Comparison of ENCODE assay signal across 1 cellular context in the genomic region with DNA sequence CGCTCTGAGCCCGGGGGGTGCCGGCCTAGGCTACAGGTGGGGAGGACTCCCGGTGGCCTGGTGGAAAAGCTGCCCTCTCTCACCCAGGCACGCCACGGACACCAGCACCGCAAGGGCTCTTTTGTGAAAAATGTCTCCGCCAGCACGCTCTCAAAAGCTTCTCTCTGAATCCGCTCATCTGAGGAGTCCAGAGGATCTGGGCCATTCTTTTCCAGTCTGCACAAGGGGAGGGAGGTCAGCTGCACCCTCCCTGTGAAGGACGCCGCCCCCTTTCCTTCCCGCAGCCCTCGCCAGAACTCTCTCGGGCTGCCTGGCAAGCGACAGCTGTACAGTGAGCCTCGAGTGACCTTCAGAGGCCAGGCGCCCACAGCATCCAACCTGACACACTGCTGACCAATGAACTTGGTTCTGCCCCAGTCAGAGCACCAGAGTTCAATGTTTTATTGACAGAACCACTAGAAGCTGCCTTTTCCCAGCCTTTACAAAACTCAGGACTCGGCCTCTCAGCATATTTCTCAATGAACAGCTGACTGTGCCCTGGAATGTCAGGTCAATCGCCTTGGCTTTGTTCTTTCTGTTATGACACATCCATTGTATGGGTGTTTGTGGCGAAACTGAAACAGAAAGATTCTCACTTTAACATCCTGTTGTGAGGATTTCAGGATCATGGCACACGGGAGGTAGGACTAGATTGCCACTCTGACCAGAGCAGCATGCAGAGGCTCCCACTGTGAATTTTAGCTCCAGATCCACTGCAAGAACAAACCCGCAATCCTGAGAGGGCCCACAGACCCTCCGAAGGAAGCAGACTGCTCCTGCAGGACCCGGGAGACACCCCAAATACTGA.
TF ChIP-seq lines count a peak whose summit lies in the region.

No MANE protein-coding gene starts in this region.

TF ChIP-seq in HepG2, 621 proteins besides CTCF, POLR2A, EP300 and RAD21 (continued from another document and continues in another):
- peak; percentile 87 for TF ChIP-seq DPF2 (CRISPR knock-in tag; IDR thresholded peaks at IDR 0.05; ENCODE audit: borderline replicate concordance, low read depth)
- TF ChIP-seq SP4 (CRISPR knock-in tag; IDR thresholded peaks at IDR 0.05) = peak; percentile 83
- peak; percentile 94 for TF ChIP-seq XRCC5 (optimal IDR thresholded peaks at IDR 0.05; ENCODE audit: low read length)
- TF ChIP-seq RBM39 (IDR thresholded peaks at IDR 0.05; ENCODE audit: low read depth, low read length, poor library complexity, severe bottlenecking) = no peak
- TF ChIP-seq NR2C2 (CRISPR knock-in tag; IDR thresholded peaks at IDR 0.05; ENCODE audit: borderline replicate concordance) = peak; percentile 93
- TF ChIP-seq TFAP4 (IDR thresholded peaks at IDR 0.05; ENCODE audit: borderline replicate concordance, low read depth) = peak; percentile 100
- peak; percentile 98 for TF ChIP-seq ZKSCAN8 (CRISPR knock-in tag; IDR thresholded peaks at IDR 0.05; ENCODE audit: borderline replicate concordance)
- peak; percentile 100 for TF ChIP-seq NR2F1 (CRISPR knock-in tag; IDR thresholded peaks at IDR 0.05)
- peak; percentile 28 for TF ChIP-seq YY1 (IDR thresholded peaks at IDR 0.05; ENCODE audit: insufficient read depth, insufficient replicate concordance, low read depth, low read length)
- TF ChIP-seq CAMTA2 (CRISPR knock-in tag; IDR thresholded peaks at IDR 0.05; ENCODE audit: borderline replicate concordance) = no peak
- no peak for TF ChIP-seq ZNF552 (CRISPR knock-in tag; IDR thresholded peaks at IDR 0.05; ENCODE audit: borderline replicate concordance)
- TF ChIP-seq, protein P1, sequence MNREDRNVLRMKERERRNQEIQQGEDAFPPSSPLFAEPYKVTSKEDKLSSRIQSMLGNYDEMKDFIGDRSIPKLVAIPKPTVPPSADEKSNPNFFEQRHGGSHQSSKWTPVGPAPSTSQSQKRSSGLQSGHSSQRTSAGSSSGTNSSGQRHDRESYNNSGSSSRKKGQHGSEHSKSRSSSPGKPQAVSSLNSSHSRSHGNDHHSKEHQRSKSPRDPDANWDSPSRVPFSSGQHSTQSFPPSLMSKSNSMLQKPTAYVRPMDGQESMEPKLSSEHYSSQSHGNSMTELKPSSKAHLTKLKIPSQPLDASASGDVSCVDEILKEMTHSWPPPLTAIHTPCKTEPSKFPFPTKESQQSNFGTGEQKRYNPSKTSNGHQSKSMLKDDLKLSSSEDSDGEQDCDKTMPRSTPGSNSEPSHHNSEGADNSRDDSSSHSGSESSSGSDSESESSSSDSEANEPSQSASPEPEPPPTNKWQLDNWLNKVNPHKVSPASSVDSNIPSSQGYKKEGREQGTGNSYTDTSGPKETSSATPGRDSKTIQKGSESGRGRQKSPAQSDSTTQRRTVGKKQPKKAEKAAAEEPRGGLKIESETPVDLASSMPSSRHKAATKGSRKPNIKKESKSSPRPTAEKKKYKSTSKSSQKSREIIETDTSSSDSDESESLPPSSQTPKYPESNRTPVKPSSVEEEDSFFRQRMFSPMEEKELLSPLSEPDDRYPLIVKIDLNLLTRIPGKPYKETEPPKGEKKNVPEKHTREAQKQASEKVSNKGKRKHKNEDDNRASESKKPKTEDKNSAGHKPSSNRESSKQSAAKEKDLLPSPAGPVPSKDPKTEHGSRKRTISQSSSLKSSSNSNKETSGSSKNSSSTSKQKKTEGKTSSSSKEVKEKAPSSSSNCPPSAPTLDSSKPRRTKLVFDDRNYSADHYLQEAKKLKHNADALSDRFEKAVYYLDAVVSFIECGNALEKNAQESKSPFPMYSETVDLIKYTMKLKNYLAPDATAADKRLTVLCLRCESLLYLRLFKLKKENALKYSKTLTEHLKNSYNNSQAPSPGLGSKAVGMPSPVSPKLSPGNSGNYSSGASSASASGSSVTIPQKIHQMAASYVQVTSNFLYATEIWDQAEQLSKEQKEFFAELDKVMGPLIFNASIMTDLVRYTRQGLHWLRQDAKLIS (CRISPR knock-in tag; IDR thresholded peaks at IDR 0.05) = peak; percentile 71; the same call in 1 of the 2 replicates
- peak; percentile 100 for TF ChIP-seq GATAD2A (CRISPR knock-in tag; IDR thresholded peaks at IDR 0.05)
- TF ChIP-seq THAP8 (CRISPR knock-in tag; IDR thresholded peaks at IDR 0.05; ENCODE audit: borderline replicate concordance) = 0 out of 2 replicates have a peak, but pooled peaks have one; percentile 45
- peak; percentile 96 for TF ChIP-seq ZEB1 (IDR thresholded peaks at IDR 0.05; ENCODE audit: insufficient replicate concordance, low read depth)
- TF ChIP-seq ZNF367 (CRISPR knock-in tag; IDR thresholded peaks at IDR 0.05; ENCODE audit: borderline replicate concordance) = 0 out of 2 replicates have a peak, but pooled peaks have one; percentile 78
- peak; percentile 94 for TF ChIP-seq SNAPC5 (CRISPR knock-in tag; IDR thresholded peaks at IDR 0.05; ENCODE audit: borderline replicate concordance)
- no peak; the same call in 1 of the 2 replicates for TF ChIP-seq EHMT2 (IDR thresholded peaks at IDR 0.05; ENCODE audit: borderline replicate concordance, low read depth, low read length)
- peak; percentile 90; the same call in 1 of the 2 replicates for TF ChIP-seq MLX (CRISPR knock-in tag; IDR thresholded peaks at IDR 0.05)
- peak; percentile 80 for TF ChIP-seq YEATS4 (CRISPR knock-in tag; IDR thresholded peaks at IDR 0.05; ENCODE audit: borderline replicate concordance)
- peak; percentile 82 for TF ChIP-seq CBFB (CRISPR knock-in tag; IDR thresholded peaks at IDR 0.05)
- TF ChIP-seq ARNT2 (CRISPR knock-in tag; IDR thresholded peaks at IDR 0.05; ENCODE audit: low read depth) = no peak; the same call in none of the 2 replicates
- peak; percentile 99 for TF ChIP-seq SOX6 (IDR thresholded peaks at IDR 0.05)
- TF ChIP-seq SOX6 (CRISPR knock-in tag; IDR thresholded peaks at IDR 0.05) = peak; percentile 100
- TF ChIP-seq, protein P2, sequence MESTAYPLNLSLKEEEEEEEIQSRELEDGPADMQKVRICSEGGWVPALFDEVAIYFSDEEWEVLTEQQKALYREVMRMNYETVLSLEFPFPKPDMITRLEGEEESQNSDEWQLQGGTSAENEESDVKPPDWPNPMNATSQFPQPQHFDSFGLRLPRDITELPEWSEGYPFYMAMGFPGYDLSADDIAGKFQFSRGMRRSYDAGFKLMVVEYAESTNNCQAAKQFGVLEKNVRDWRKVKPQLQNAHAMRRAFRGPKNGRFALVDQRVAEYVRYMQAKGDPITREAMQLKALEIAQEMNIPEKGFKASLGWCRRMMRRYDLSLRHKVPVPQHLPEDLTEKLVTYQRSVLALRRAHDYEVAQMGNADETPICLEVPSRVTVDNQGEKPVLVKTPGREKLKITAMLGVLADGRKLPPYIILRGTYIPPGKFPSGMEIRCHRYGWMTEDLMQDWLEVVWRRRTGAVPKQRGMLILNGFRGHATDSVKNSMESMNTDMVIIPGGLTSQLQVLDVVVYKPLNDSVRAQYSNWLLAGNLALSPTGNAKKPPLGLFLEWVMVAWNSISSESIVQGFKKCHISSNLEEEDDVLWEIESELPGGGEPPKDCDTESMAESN (CRISPR knock-in tag; conservative IDR thresholded peaks at IDR 0.05) = peak; percentile 96
- TF ChIP-seq LBX2 (CRISPR knock-in tag; IDR thresholded peaks at IDR 0.05; ENCODE audit: borderline replicate concordance) = no peak
- TF ChIP-seq ELK4 (CRISPR knock-in tag; IDR thresholded peaks at IDR 0.05; ENCODE audit: borderline replicate concordance) = no peak
- peak; percentile 85 for TF ChIP-seq ZNF770 (CRISPR knock-in tag; IDR thresholded peaks at IDR 0.05)
- no peak; the same call in 1 of the 2 replicates for TF ChIP-seq GZF1 (CRISPR knock-in tag; IDR thresholded peaks at IDR 0.05)
- TF ChIP-seq MEIS1 (CRISPR knock-in tag; IDR thresholded peaks at IDR 0.05; ENCODE audit: borderline replicate concordance) = peak; percentile 97; the same call in 1 of the 2 replicates
- TF ChIP-seq, protein P3, sequence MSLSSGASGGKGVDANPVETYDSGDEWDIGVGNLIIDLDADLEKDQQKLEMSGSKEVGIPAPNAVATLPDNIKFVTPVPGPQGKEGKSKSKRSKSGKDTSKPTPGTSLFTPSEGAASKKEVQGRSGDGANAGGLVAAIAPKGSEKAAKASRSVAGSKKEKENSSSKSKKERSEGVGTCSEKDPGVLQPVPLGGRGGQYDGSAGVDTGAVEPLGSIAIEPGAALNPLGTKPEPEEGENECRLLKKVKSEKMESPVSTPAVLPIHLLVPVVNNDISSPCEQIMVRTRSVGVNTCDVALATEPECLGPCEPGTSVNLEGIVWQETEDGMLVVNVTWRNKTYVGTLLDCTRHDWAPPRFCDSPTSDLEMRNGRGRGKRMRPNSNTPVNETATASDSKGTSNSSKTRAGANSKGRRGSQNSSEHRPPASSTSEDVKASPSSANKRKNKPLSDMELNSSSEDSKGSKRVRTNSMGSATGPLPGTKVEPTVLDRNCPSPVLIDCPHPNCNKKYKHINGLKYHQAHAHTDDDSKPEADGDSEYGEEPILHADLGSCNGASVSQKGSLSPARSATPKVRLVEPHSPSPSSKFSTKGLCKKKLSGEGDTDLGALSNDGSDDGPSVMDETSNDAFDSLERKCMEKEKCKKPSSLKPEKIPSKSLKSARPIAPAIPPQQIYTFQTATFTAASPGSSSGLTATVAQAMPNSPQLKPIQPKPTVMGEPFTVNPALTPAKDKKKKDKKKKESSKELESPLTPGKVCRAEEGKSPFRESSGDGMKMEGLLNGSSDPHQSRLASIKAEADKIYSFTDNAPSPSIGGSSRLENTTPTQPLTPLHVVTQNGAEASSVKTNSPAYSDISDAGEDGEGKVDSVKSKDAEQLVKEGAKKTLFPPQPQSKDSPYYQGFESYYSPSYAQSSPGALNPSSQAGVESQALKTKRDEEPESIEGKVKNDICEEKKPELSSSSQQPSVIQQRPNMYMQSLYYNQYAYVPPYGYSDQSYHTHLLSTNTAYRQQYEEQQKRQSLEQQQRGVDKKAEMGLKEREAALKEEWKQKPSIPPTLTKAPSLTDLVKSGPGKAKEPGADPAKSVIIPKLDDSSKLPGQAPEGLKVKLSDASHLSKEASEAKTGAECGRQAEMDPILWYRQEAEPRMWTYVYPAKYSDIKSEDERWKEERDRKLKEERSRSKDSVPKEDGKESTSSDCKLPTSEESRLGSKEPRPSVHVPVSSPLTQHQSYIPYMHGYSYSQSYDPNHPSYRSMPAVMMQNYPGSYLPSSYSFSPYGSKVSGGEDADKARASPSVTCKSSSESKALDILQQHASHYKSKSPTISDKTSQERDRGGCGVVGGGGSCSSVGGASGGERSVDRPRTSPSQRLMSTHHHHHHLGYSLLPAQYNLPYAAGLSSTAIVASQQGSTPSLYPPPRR (CRISPR knock-in tag; IDR thresholded peaks at IDR 0.05; ENCODE audit: borderline replicate concordance) = peak; percentile 98
- 0 out of 2 replicates have a peak, but pooled peaks have one; percentile 94 for TF ChIP-seq ZNF224 (CRISPR knock-in tag; IDR thresholded peaks at IDR 0.05)
- 0 out of 2 replicates have a peak, but pooled peaks have one; percentile 19 for TF ChIP-seq ZSCAN30 (CRISPR knock-in tag; IDR thresholded peaks at IDR 0.05)
- TF ChIP-seq ATF1 (CRISPR knock-in tag; IDR thresholded peaks at IDR 0.05) = peak; percentile 86
- TF ChIP-seq ZNF264 (CRISPR knock-in tag; IDR thresholded peaks at IDR 0.05) = peak; percentile 97
- peak; percentile 83; the same call in 1 of the 2 replicates for TF ChIP-seq ZC3H13 (CRISPR knock-in tag; IDR thresholded peaks at IDR 0.05)
- peak; percentile 70 for TF ChIP-seq ZNF629 (CRISPR knock-in tag; conservative IDR thresholded peaks at IDR 0.05)
- TF ChIP-seq RARG (CRISPR knock-in tag; IDR thresholded peaks at IDR 0.05; ENCODE audit: low read depth) = no peak
- TF ChIP-seq AHR (CRISPR knock-in tag; IDR thresholded peaks at IDR 0.05) = no peak; the same call in 1 of the 2 replicates
- TF ChIP-seq ZFP1 (CRISPR knock-in tag; IDR thresholded peaks at IDR 0.05) = peak; percentile 95
- TF ChIP-seq ZNF251 (CRISPR knock-in tag; IDR thresholded peaks at IDR 0.05) = no peak
- TF ChIP-seq SRY (CRISPR knock-in tag; IDR thresholded peaks at IDR 0.05) = no peak; the same call in 1 of the 2 replicates
- no peak; the same call in 1 of the 2 replicates for TF ChIP-seq ZBTB1 (CRISPR knock-in tag; IDR thresholded peaks at IDR 0.05; ENCODE audit: borderline replicate concordance)
